In the genomic region with DNA sequence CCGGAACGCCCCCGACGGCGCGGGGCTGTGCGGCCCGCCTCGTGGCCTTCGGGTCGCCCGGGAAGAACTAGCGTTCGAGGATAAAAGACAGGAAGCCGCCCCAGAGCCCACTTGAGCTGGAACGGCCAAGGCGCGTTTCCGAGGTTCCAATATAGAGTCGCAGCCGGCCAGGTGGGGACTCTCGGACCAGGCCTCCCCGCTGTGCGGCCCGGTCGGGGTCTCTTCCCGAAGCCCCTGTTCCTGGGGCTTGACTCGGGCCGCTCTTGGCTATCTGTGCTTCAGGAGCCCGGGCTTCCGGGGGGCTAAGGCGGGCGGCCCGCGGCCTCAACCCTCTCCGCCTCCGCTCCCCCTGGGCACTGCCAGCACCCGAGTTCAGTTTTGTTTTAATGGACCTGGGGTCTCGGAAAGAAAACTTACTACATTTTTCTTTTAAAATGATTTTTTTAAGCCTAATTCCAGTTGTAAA, we compare ENCODE assay signal across 8 cellular contexts.
DNase-seq lines count a peak whose midpoint lies in the region; ATAC-seq and TF ChIP-seq lines count a peak whose summit lies in the region.

No MANE protein-coding gene starts in this region.

- peak overlapping the region; percentile 90 for H3K23ac ChIP-seq in neuronal stem cell (ENCODE audit: low read depth, low read length, poor library complexity)

- peaks cover 34 to 72% (median 48%) of the 10 kb centered on the region in 4 donors for H3K4me1 Mint-ChIP-seq in CD4-positive, alpha-beta memory T cell

- no CpG with 5 or more reads among the region's 39 CpGs for WGBS in neuronal stem cell (ENCODE audit: extremely low coverage in 2 of 2, insufficient read length in 2 of 2, insufficient replicate concordance in 1 of 2), 2 donors

- no peak overlapping the region for H4K91ac ChIP-seq in neuronal stem cell (ENCODE audit: low read depth, low read length, poor library complexity)

- H2BK15ac ChIP-seq in neuronal stem cell (ENCODE audit: low read length) = no peak overlapping the region

- no peak overlapping the region for H4K8ac ChIP-seq in neuronal stem cell (ENCODE audit: low read depth, low read length)

- H3K36me3 ChIP-seq in CD4-positive, alpha-beta memory T cell (ENCODE audit: insufficient read depth, low read length) = no peaks in the 10 kb centered on the region
- peaks cover 20% of the 10 kb centered on the region for H3K36me3 ChIP-seq in KOPT-K1 (ENCODE audit: insufficient read depth, low read length)
- H3K36me3 ChIP-seq in neuronal stem cell (replicated peaks in 1 of 2; ENCODE audit: control insufficient read depth in 2 of 2, insufficient read depth in 2 of 2, low read length in 2 of 2) = no peaks in the 10 kb centered on the region

- no peak overlapping the region for H3K4ac ChIP-seq in neuronal stem cell (ENCODE audit: low read length)

- H2AFZ ChIP-seq in neuronal stem cell (ENCODE audit: low read length) = peak overlapping the region; percentile 96

- H3K4me3 Mint-ChIP-seq in CD4-positive, alpha-beta memory T cell = peak overlapping the region in 5 of 8 donors; percentile 20 to 68 (median 55)

- peaks cover 0 to 4% (median 0%) of the 10 kb centered on the region in 8 donors for H3K9me3 Mint-ChIP-seq in CD4-positive, alpha-beta memory T cell

- H3K27me3 Mint-ChIP-seq in CD4-positive, alpha-beta memory T cell = peaks cover 0 to 1% of the 10 kb centered on the region in 2 donors

- peak in 13 of 56 donors; percentile 3 to 45 (median 13) for TF ChIP-seq CTCF in dorsolateral prefrontal cortex (IDR thresholded peaks at IDR 0.05 in 54 of 56, conservative IDR thresholded peaks at IDR 0.05 in 2 of 56; ENCODE audit: low read depth in 1 of 56, partially characterized antibody in 56 of 56)

- H3K27me3 ChIP-seq in CD4-positive, alpha-beta memory T cell (ENCODE audit: insufficient read depth, low read length) = no peaks in the 10 kb centered on the region
- H3K27me3 ChIP-seq in dorsolateral prefrontal cortex = peaks cover 10 to 92% (median 78%) of the 10 kb centered on the region in 45 donors
- H3K27me3 ChIP-seq in neuronal stem cell (ENCODE audit: control insufficient read depth in 3 of 3, insufficient read depth in 3 of 3, low read depth in 1 of 3, low read length in 3 of 3) = peaks cover 13 to 87% (median 62%) of the 10 kb centered on the region in 3 experiments

- ATAC-seq in HG02759 (IDR thresholded peaks at IDR 0.05; ENCODE audit: unreplicated experiment) (no peak), HG02840 (IDR thresholded peaks at IDR 0.05; ENCODE audit: low FRiP score, unreplicated experiment) (no peak)

- peak overlapping the region in 1 of 7 donors; percentile 90 for H3K27ac Mint-ChIP-seq in CD4-positive, alpha-beta memory T cell

- peak overlapping the region; percentile 64 for H3K18ac ChIP-seq in neuronal stem cell (ENCODE audit: low read length)

- H3K14ac ChIP-seq in neuronal stem cell (ENCODE audit: low read length) = no peak overlapping the region

- peaks cover 0 to 11% of the 10 kb centered on the region in 2 donors for H3K36me3 Mint-ChIP-seq in CD4-positive, alpha-beta memory T cell

- DNase-seq in CD4-positive, alpha-beta memory T cell = no peak
- no peak for DNase-seq in dorsolateral prefrontal cortex
- no peak for DNase-seq in neuronal stem cell (ENCODE audit: low spot score)
- DNase-seq in inferior parietal cortex (ENCODE audit: extremely low spot score) = no peak
- DNase-seq in Ammon's horn (ENCODE audit: low spot score) = no peak

- H3K79me1 ChIP-seq in neuronal stem cell (ENCODE audit: low read depth, low read length) = no peaks in the 10 kb centered on the region

- peaks cover 69% of the 10 kb centered on the region for H3K4me1 ChIP-seq in CD4-positive, alpha-beta memory T cell (ENCODE audit: insufficient read depth, low read length)
- peaks cover 2 to 3% of the 10 kb centered on the region in 2 donors for H3K4me1 ChIP-seq in neuronal stem cell (ENCODE audit: control insufficient read depth in 2 of 2, insufficient read depth in 1 of 2, low read depth in 1 of 2, low read length in 2 of 2)

- peak overlapping the region in 1 of 2 donors; percentile 52 for H3K4me3 ChIP-seq in CD4-positive, alpha-beta memory T cell (ENCODE audit: low read length in 2 of 2)
- H3K4me3 ChIP-seq in dorsolateral prefrontal cortex = peak overlapping the region in 56 of 59 donors; percentile 2 to 78 (median 62)
- H3K4me3 ChIP-seq in neuronal stem cell (ENCODE audit: low read length in 2 of 2) = no peak overlapping the region

- CTCF ChIA-PET in CD4-positive, alpha-beta memory T cell (lab: Charles Lee; ENCODE audit: partially characterized antibody) = interaction anchor here (0.6 to 10.8 kb wide), 25 partner anchors 9 to 949 kb away, joined by 3 to 108 read pairs (median 4); a partner anchor contains a TSS

- intact Hi-C loops in CD4-positive, alpha-beta memory T cell (cut with micrococcal nuclease) = loop anchor here (1.0 kb wide), 3 partner anchors 136 to 510 kb away; no protein-coding TSS in a partner anchor
- intact Hi-C loops in dorsolateral prefrontal cortex (cut with DNase I) = no loop called here

- H2AK5ac ChIP-seq in neuronal stem cell (ENCODE audit: low read depth, low read length) = no peak overlapping the region

- peak overlapping the region; percentile 87 for H2BK120ac ChIP-seq in neuronal stem cell (ENCODE audit: low read depth, low read length)

- no peak overlapping the region for H2BK5ac ChIP-seq in neuronal stem cell (ENCODE audit: low read length)

- no peak overlapping the region for H3K9ac ChIP-seq in neuronal stem cell (ENCODE audit: low read depth, low read length, poor library complexity)

- no peak overlapping the region for H2BK12ac ChIP-seq in neuronal stem cell (ENCODE audit: low read length)

- H3K4me2 ChIP-seq in neuronal stem cell (ENCODE audit: insufficient read depth, low read length, poor library complexity, severe bottlenecking) = peak overlapping the region; percentile 62

- POLR2A ChIA-PET in CD4-positive, alpha-beta memory T cell (lab: Charles Lee; ENCODE audit: partially characterized antibody) = interaction anchor here (0.7 to 13.4 kb wide), 16 partner anchors 10 to 510 kb away, joined by 3 to 280 read pairs (median 12); a partner anchor contains a TSS

- H3K9me3 ChIP-seq in CD4-positive, alpha-beta memory T cell (ENCODE audit: control insufficient read depth in 1 of 2, low read length in 2 of 2) = no peaks in the 10 kb centered on the region
- H3K9me3 ChIP-seq in KOPT-K1 (ENCODE audit: insufficient read depth, low read length, poor library complexity, severe bottlenecking) (no peaks in the 10 kb centered on the region), neuronal stem cell (replicated peaks in 1 of 2; ENCODE audit: control insufficient read depth in 2 of 2, insufficient read depth in 1 of 2, low read depth in 1 of 2, low read length in 2 of 2) (no peaks in the 10 kb centered on the region)

- H3K27ac ChIP-seq in CD4-positive, alpha-beta memory T cell (ENCODE audit: low read depth, low read length) = peak overlapping the region; percentile 75
- peak overlapping the region; percentile 96 for H3K27ac ChIP-seq in KOPT-K1 (ENCODE audit: low read depth, low read length, poor library complexity, severe bottlenecking)
- peak overlapping the region in 24 of 59 donors; percentile 9 to 87 (median 62) for H3K27ac ChIP-seq in dorsolateral prefrontal cortex
- H3K27ac ChIP-seq in neuronal stem cell (replicated peaks; ENCODE audit: low read length) = no peak overlapping the region

Comparison
In these comparisons a context has a peak if more than half of its experiments do, and no peak if none do; other contexts are left out.
1. H3K4me3 ChIP-seq: peak in dorsolateral prefrontal cortex (56 of 59); none in neuronal stem cell (0 of 2).